12 cellular contexts compared by ENCODE assay signal in the genomic region with DNA sequence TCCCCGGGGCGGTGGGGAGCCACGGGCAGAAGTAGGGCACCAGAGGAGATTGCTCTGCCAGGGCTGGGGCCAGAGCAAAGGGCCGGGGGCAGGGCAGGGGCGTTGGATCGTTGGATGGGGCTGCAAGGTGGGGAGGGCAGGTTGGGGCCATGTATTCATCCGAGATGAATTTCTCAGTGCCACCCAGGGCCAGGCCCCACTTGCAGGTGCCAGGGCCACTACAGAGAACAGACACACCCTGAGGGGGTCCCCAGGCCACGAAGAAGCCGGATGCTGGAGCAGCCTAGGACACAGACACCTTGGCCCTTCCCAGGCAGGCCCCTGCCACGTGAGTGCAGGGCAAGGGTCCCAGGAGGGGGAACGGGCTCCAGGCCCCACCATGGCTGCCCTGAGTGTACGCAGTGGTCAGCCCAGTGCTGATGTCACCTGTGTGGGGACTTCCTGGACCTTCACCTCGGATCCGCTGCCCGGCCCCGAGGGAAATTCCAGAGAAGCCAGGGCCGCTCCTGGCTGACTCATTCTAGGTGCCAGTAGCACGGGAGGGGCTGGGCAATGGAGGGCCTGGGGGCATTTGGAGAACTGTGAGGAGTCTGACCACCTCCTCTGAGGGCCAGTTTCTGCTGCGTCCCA. TPM values are rescaled to one million over a fixed set of nuclear protein-coding genes. Genes with fewer than 3 reads are reported as not detected.
DNase-seq lines count a peak whose midpoint lies in the region; ATAC-seq and TF ChIP-seq lines count a peak whose summit lies in the region.
"Had no signal": no experiment of that assay in that cellular context is flagged by ENCODE, and none has a peak within 500 bp of the region (broad histone marks: within the 10 kb centered on the region; RNA-seq: fewer than 3 reads in every experiment).

No MANE protein-coding gene starts in this region.

- H3K27me3 ChIP-seq in spleen (replicated peaks in 1 of 7): no peaks in the 10 kb centered on the region
- H3K27me3 ChIP-seq in tibial nerve: no peaks in the 10 kb centered on the region
- H3K27me3 ChIP-seq: ascending aorta had no signal

- TF ChIP-seq POLR2A in spleen (IDR thresholded peaks at IDR 0.05) (no peak), tibial nerve (IDR thresholded peaks at IDR 0.05) (no peak)

- TF ChIP-seq CTCF in spleen (IDR thresholded peaks at IDR 0.05 in 8 of 11, conservative IDR thresholded peaks at IDR 0.05 in 3 of 11) (no peak), tibial nerve (IDR thresholded peaks at IDR 0.05) (no peak)

- no peak for TF ChIP-seq EP300 in tibial nerve (IDR thresholded peaks at IDR 0.05)

- DNase-seq in NCI-H226 (peak; percentile 90), epithelial cell of prostate (ENCODE audit: low read depth, low spot score) (no peak), spleen (peak; percentile 64), HCEC 1CT (no peak), tibial nerve (ENCODE audit: low spot score in 2 of 2) (no peak)
- no peak for DNase-seq in naive thymus-derived CD8-positive, alpha-beta T cell
- DNase-seq: activated CD4-positive, CD25-positive, alpha-beta regulatory T cell treated with anti-CD3 and anti-CD28 coated beads, Interleukin-2, amount 50 U/mL, for 72 hours; NCI-H774 had no signal

- no peaks in the 10 kb centered on the region for H3K36me3 Mint-ChIP-seq in naive thymus-derived CD8-positive, alpha-beta T cell
- H3K36me3 Mint-ChIP-seq: IgD-negative memory B cell had no signal

- H3K9me3 ChIP-seq in spleen: no peaks in the 10 kb centered on the region
- no peaks in the 10 kb centered on the region for H3K9me3 ChIP-seq in tibial nerve
- H3K9me3 ChIP-seq: ascending aorta had no signal

- no peaks in the 10 kb centered on the region for H3K36me3 ChIP-seq in spleen
- no peaks in the 10 kb centered on the region for H3K36me3 ChIP-seq in tibial nerve
- H3K36me3 ChIP-seq: ascending aorta had no signal

- ATAC-seq in GM18873 (IDR thresholded peaks at IDR 0.05; ENCODE audit: low FRiP score, unreplicated experiment) (peak; percentile 44), HG02973 (IDR thresholded peaks at IDR 0.05; ENCODE audit: unreplicated experiment) (no peak)
- ATAC-seq in naive thymus-derived CD8-positive, alpha-beta T cell: no peak

- POLR2A ChIA-PET in naive thymus-derived CD8-positive, alpha-beta T cell (lab: Charles Lee): no interaction called here

- H3K27ac Mint-ChIP-seq in naive thymus-derived CD8-positive, alpha-beta T cell: no peak overlapping the region
- H3K27ac Mint-ChIP-seq: IgD-negative memory B cell had no signal

- H3K4me3 ChIP-seq in spleen (no peak overlapping the region), tibial nerve (no peak overlapping the region)
- H3K4me3 ChIP-seq: ascending aorta had no signal

- H3K4me3 Mint-ChIP-seq in naive thymus-derived CD8-positive, alpha-beta T cell: no peak overlapping the region
- H3K4me3 Mint-ChIP-seq: IgD-negative memory B cell had no signal

- H3K9me3 Mint-ChIP-seq in naive thymus-derived CD8-positive, alpha-beta T cell: no peaks in the 10 kb centered on the region
- H3K9me3 Mint-ChIP-seq: IgD-negative memory B cell had no signal

- peaks cover 10 to 18% (median 11%) of the 10 kb centered on the region in 4 donors for H3K4me1 Mint-ChIP-seq in naive thymus-derived CD8-positive, alpha-beta T cell

- intact Hi-C loops in spleen (cut with DNase I; ENCODE audit: low total_unique reads): no loop called here

- 59 to 91% (median 69%) methylated on average over 9 to 19 of the region's 19 CpGs for WGBS in spleen, 5 donors
- 79 to 83% methylated on average over 9 to 18 of the region's 19 CpGs for WGBS in tibial nerve, 2 donors

- H3K27me3 Mint-ChIP-seq in naive thymus-derived CD8-positive, alpha-beta T cell: peaks cover 2 to 12% (median 6%) of the 10 kb centered on the region in 5 donors

- H3K27ac ChIP-seq in epithelial cell of prostate: peak overlapping the region; percentile 97
- peak overlapping the region in 6 of 8 donors; percentile 27 to 72 (median 58) for H3K27ac ChIP-seq in spleen
- H3K27ac ChIP-seq in tibial nerve: no peak overlapping the region
- H3K27ac ChIP-seq: ascending aorta had no signal

- H3K4me1 ChIP-seq in spleen (peaks cover 9 to 65% (median 30%) of the 10 kb centered on the region in 6 donors), tibial nerve (peaks cover 0 to 9% (median 7%) of the 10 kb centered on the region in 4 donors)

RNA-seq across cellular contexts. Expression of gene SBNO2, which starts 9.6 kb away (rescaled TPM):
- total RNA-seq in spleen (100 to 1,000 TPM in 5 of 7 donors, 10 to 100 TPM in 2; 51.7 to 230 (median 168) TPM), tibial nerve (100 to 1,000 TPM in 1 of 4 donors, 10 to 100 TPM in 3; 26.6 to 105 (median 39.3) TPM)
- polyA plus RNA-seq in spleen: 10 to 100 TPM; 16.2 to 62.0 (median 29.8) TPM
- 10 to 100 TPM; 69.7 to 82.4 TPM for total RNA-seq in naive thymus-derived CD8-positive, alpha-beta T cell
- polyA plus RNA-seq in naive thymus-derived CD8-positive, alpha-beta T cell: 1 to 10 TPM in 2 of 3 donors, under 1 TPM in 1; 0.68 to 2.3 (median 1.0) TPM

RNA-seq across cellular contexts. Expression of gene STK11, which starts 21.9 kb away (rescaled TPM):
- total RNA-seq in spleen (10 to 100 TPM; 52.1 to 85.0 (median 75.3) TPM), tibial nerve (10 to 100 TPM; 52.5 to 91.2 (median 68.7) TPM)
- polyA plus RNA-seq in spleen: 100 to 1,000 TPM in 1 of 3 donors, 10 to 100 TPM in 2; 44.0 to 107 (median 46.7) TPM
- total RNA-seq in naive thymus-derived CD8-positive, alpha-beta T cell: 10 to 100 TPM; 91.5 to 96.0 TPM
- polyA plus RNA-seq in naive thymus-derived CD8-positive, alpha-beta T cell: 10 to 100 TPM; 12.3 to 43.9 (median 20.3) TPM

RNA-seq across cellular contexts. Expression of gene CBARP, which starts 54.1 kb away (rescaled TPM):
- total RNA-seq in spleen: 1 to 10 TPM in 1 of 7 donors, under 1 TPM in 5, not detected in 1; 0.12 to 1.2 (median 0.41) TPM
- polyA plus RNA-seq in spleen: under 1 TPM in 2 of 3 donors, not detected in 1; 0.05 to 0.48 TPM
- not detected for total RNA-seq in naive thymus-derived CD8-positive, alpha-beta T cell
- not detected for polyA plus RNA-seq in naive thymus-derived CD8-positive, alpha-beta T cell
- 1 to 10 TPM in 2 of 4 donors, under 1 TPM in 2; 0.22 to 3.9 (median 1.4) TPM for total RNA-seq in tibial nerve
- polyA plus RNA-seq: IgD-negative memory B cell had no signal

RNA-seq across cellular contexts. Expression of gene ATP5F1D, which starts 57.9 kb away (rescaled TPM):
- 100 to 1,000 TPM in 4 of 7 donors, 10 to 100 TPM in 3; 49.1 to 131 (median 102) TPM for total RNA-seq in spleen
- 100 to 1,000 TPM; 164 to 166 (median 165) TPM for polyA plus RNA-seq in spleen
- total RNA-seq in naive thymus-derived CD8-positive, alpha-beta T cell: 10 to 100 TPM; 83.9 to 89.0 TPM
- polyA plus RNA-seq in naive thymus-derived CD8-positive, alpha-beta T cell: 100 to 1,000 TPM; 214 to 264 (median 262) TPM
- total RNA-seq in tibial nerve: 100 to 1,000 TPM in 3 of 4 donors, 10 to 100 TPM in 1; 67.5 to 140 (median 127) TPM

Comparison
In these comparisons a context has a peak if more than half of its experiments do, and no peak if none do; other contexts are left out.
1. DNase-seq: peak in NCI-H226 (single experiment) and spleen (single experiment); none in epithelial cell of prostate (single experiment), naive thymus-derived CD8-positive, alpha-beta T cell (0 of 10), HCEC 1CT (single experiment) and tibial nerve (0 of 2).
2. H3K27ac ChIP-seq: peak in epithelial cell of prostate (single experiment) and spleen (6 of 8); none in tibial nerve (0 of 4).